28 cellular contexts compared by ENCODE assay signal in genomic region chr6:122564230-122564629, GRCh38. TPM values are rescaled to one million over a fixed set of nuclear protein-coding genes. Genes with fewer than 3 reads are reported as not detected.
"Had no signal": no experiment of that assay in that cellular context is flagged by ENCODE, and none has a peak within 500 bp of the region (broad histone marks: within the 10 kb centered on the region; RNA-seq: fewer than 3 reads in every experiment).

No MANE protein-coding gene starts in this region.

- H3K4me1 Mint-ChIP-seq: nephron; stimulated activated effector memory CD8-positive, alpha-beta T cell treated with anti-CD3 and anti-CD28 coated beads, Interleukin-12 subunit alpha, Interleukin-12 subunit beta, amount 100 ng/mL, for 72 hours; stimulated activated naive B cell treated with anti-CD40 and anti-IgM and Interleukin-4, amounts not matched to agents 10 μg/mL and 1 μg/mL and 100 μg/mL, for 72 hours had no signal

- H3K4me1 ChIP-seq: neural progenitor cell, parathyroid adenoma, psoas muscle, right lobe of liver, sigmoid colon, thyroid gland, tibial nerve, upper lobe of left lung, vagina had no signal

- H3K36me3 ChIP-seq: neural progenitor cell, ovary, right lobe of liver, sigmoid colon, stomach, thoracic aorta, thyroid gland, tibial nerve, upper lobe of left lung, vagina had no signal

- H3K27ac Mint-ChIP-seq: nephron; neural progenitor cell; progenitor cell of endocrine pancreas; stimulated activated effector memory CD8-positive, alpha-beta T cell treated with anti-CD3 and anti-CD28 coated beads, Interleukin-12 subunit alpha, Interleukin-12 subunit beta, amount 100 ng/mL, for 72 hours; stimulated activated naive B cell treated with anti-CD40 and anti-IgM and Interleukin-4, amounts not matched to agents 10 μg/mL and 1 μg/mL and 100 μg/mL, for 72 hours; stimulated activated naive CD8-positive, alpha-beta T cell treated with anti-CD3 and anti-CD28 coated beads, Interleukin-15, Interleukin-2, amounts not matched to agents 100 ng/mL and 50 ng/mL, for 24 hours had no signal

- DNase-seq: occipital lobe; ovary; psoas muscle; right cardiac atrium; right lobe of liver; sigmoid colon; small intestine; stimulated activated CD4-positive, alpha-beta T cell treated with anti-CD3 and anti-CD28 coated beads, Interleukin-15, amount 100 ng/mL, for 24 hours; stimulated activated CD4-positive, alpha-beta T cell treated with anti-CD3 and anti-CD28 coated beads, Interleukin-2, amount 100 ng/mL, for 24 hours; stimulated activated CD4-positive, alpha-beta T cell treated with anti-CD3 and anti-CD28 coated beads, Interleukin-2, amount 100 ng/mL, for 48 hours; stimulated activated CD4-positive, alpha-beta T cell treated with anti-CD3 and anti-CD28 coated beads, Interleukin-4, amount 100 ng/mL, for 24 hours; stimulated activated naive B cell treated with anti-CD40 and anti-IgM and Interleukin-4, amounts not matched to agents 10 μg/mL and 1 μg/mL and 100 μg/mL, for 72 hours; stimulated activated naive CD4-positive, alpha-beta T cell treated with Interleukin-2 at 50 U/mL for 16 hours; stomach; thyroid gland; trophoblast cell; upper lobe of left lung had no signal

- H3K36me3 Mint-ChIP-seq: neural progenitor cell; stimulated activated effector memory CD8-positive, alpha-beta T cell treated with anti-CD3 and anti-CD28 coated beads, Interleukin-12 subunit alpha, Interleukin-12 subunit beta, amount 100 ng/mL, for 72 hours; stimulated activated naive B cell treated with anti-CD40 and anti-IgM and Interleukin-4, amounts not matched to agents 10 μg/mL and 1 μg/mL and 100 μg/mL, for 72 hours had no signal

- FAIRE-seq: small intestine, urothelium cell line had no signal

- H3K9me3 ChIP-seq: ovary, psoas muscle, right lobe of liver, sigmoid colon, thyroid gland, vagina had no signal

- H3K79me2 ChIP-seq: parathyroid adenoma had no signal

- H3K27me3 Mint-ChIP-seq: progenitor cell of endocrine pancreas; stimulated activated naive CD8-positive, alpha-beta T cell treated with anti-CD3 and anti-CD28 coated beads, Interleukin-15, Interleukin-2, amounts not matched to agents 100 ng/mL and 50 ng/mL, for 24 hours had no signal

- H3K4me3 Mint-ChIP-seq: nephron; neural progenitor cell; stimulated activated effector memory CD8-positive, alpha-beta T cell treated with anti-CD3 and anti-CD28 coated beads, Interleukin-12 subunit alpha, Interleukin-12 subunit beta, amount 100 ng/mL, for 72 hours; stimulated activated naive B cell treated with anti-CD40 and anti-IgM and Interleukin-4, amounts not matched to agents 10 μg/mL and 1 μg/mL and 100 μg/mL, for 72 hours; stimulated activated naive CD8-positive, alpha-beta T cell treated with anti-CD3 and anti-CD28 coated beads, Interleukin-15, Interleukin-2, amounts not matched to agents 100 ng/mL and 50 ng/mL, for 24 hours had no signal

- H3K9ac ChIP-seq: neural progenitor cell, parathyroid adenoma had no signal

- H3K4me2 ChIP-seq: neural progenitor cell had no signal

- H3K27ac ChIP-seq: neural progenitor cell, ovary, parathyroid adenoma, psoas muscle, right lobe of liver, sigmoid colon, stomach, thoracic aorta, thyroid gland, tibial nerve, upper lobe of left lung, vagina had no signal

- H3K27me3 ChIP-seq: neural progenitor cell, ovary, right lobe of liver, sigmoid colon, stomach, thyroid gland, tibial nerve, upper lobe of left lung, vagina had no signal

- H3K4me3 ChIP-seq: neural progenitor cell, ovary, psoas muscle, right lobe of liver, sigmoid colon, thoracic aorta, thyroid gland, tibial nerve, upper lobe of left lung, vagina had no signal

- ATAC-seq: psoas muscle; right cardiac atrium; right lobe of liver; stimulated activated effector memory CD8-positive, alpha-beta T cell treated with anti-CD3 and anti-CD28 coated beads, Interleukin-12 subunit alpha, Interleukin-12 subunit beta, amount 100 ng/mL, for 72 hours; stimulated activated naive B cell treated with anti-CD40 and anti-IgM and Interleukin-4, amounts not matched to agents 10 μg/mL and 1 μg/mL and 100 μg/mL, for 72 hours had no signal

- H2AFZ ChIP-seq: neural progenitor cell, parathyroid adenoma had no signal

RNA-seq across cellular contexts. Expression of gene PKIB, which starts 46.0 kb away (rescaled TPM):
- total RNA-seq: skeletal muscle tissue had no signal
